ENCODE assay signal across 6 cellular contexts in the genomic region with DNA sequence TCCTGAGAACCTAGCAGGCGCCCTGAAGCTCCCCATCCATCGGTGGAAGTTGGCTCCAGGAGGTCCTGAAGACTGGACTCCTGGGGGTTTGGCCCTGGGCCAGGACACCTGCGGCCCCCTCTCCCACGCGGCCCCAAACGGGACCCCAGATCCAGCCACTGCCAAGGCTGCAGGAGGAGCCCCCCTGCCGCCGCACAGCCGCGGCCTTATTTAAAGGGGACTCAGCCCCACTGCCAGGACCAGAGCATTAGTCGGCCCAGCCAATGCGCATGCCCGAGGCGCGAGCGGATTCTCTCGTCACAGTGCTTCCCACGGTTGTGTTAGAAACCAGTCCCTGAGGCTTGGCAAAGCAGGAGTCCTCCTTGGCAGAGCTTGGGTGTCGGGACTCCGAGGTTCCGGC.
"Had no signal": no experiment of that assay in that cellular context is flagged by ENCODE, and none has a peak within 500 bp of the region (broad histone marks: within the 10 kb centered on the region; RNA-seq: fewer than 3 reads in every experiment).

No MANE protein-coding gene starts in this region.

- H3K4me3 ChIP-seq: GM23338 had no signal

- H3K27ac ChIP-seq: HL-60 had no signal

- ATAC-seq: GM23338, HepG2 had no signal

- DNase-seq: H9, HCEC 1CT, KBM-7 had no signal
